In the genomic region with DNA sequence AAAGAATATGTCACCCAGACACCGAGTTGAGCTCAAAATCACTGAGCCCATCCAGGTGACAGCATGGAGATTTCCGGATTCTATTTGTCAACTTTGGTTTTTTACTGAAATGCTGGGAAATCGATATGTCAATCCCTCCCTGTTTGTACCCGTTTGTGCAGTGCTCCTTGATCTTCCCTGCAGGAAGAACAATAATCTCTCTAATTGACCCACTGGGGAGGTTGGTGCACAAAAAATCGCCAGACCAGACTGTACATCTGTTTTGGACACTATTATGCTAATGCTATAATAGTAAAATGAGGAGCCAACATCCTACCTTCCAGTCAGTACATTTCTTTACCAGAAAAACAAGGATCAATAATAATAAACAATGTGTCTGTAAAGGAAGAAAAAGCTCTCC, we compare ENCODE assay signal across 28 cellular contexts. TPM values are rescaled to one million over a fixed set of nuclear protein-coding genes. Genes with fewer than 3 reads are reported as not detected.
DNase-seq lines count a peak whose midpoint lies in the region; TF ChIP-seq lines count a peak whose summit lies in the region.
"Had no signal": no experiment of that assay in that cellular context is flagged by ENCODE, and none has a peak within 500 bp of the region (broad histone marks: within the 10 kb centered on the region; RNA-seq: fewer than 3 reads in every experiment).

No MANE protein-coding gene starts in this region.

- no peaks in the 10 kb centered on the region for H3K9me3 ChIP-seq in A673 (ENCODE audit: low read depth, low read length, poor library complexity, severe bottlenecking)
- H3K9me3 ChIP-seq: Caco-2, SJCRH30 had no signal

- POLR2A ChIA-PET in A673 (lab: Charles Lee; ENCODE audit: low non-redundant PET) = interaction anchor here (0.6 to 0.7 kb wide), 2 partner anchors 601 to 679 kb away, joined by 3 to 12 read pairs; no protein-coding TSS in a partner anchor

- DNase-seq in A673 (ENCODE audit: low spot score) (no peak), GM13977 (ENCODE audit: low spot score) (peak; percentile 15), cerebellar cortex (ENCODE audit: low spot score) (peak; percentile 43), retina (peak; percentile 45), posterior cingulate gyrus (no peak), DMS53 treated with DMSO at 0.1 percent for 48 hours (lab: John Stamatoyannopoulos, UW; ENCODE audit: unreplicated experiment) (no peak)
- no peak for DNase-seq in stimulated activated CD8-positive, alpha-beta memory T cell treated with anti-CD3 and anti-CD28 coated beads, Interleukin-4, amount 100 ng/mL, for 48 hours
- DNase-seq: Caco-2; CD8-positive, alpha-beta T cell; DMS79; EL; IMR-90; MM.1S; NCI-H1417; NCI-H1694; NCI-H2081; NCI-H2227 treated with DMSO at 0.1 percent for 48 hours; NCI-H526 treated with DMSO at 0.1 percent for 48 hours; NK-92 treated with Interleukin-12 subunit alpha and Interleukin-12 subunit beta, amount 100 ng/mL, for 24 hours; PC-3; SJCRH30; T-helper 1 cell had no signal

- peak overlapping the region; percentile 75 for H3K4me3 ChIP-seq in A673 (ENCODE audit: low read depth, low read length, poor library complexity, severe bottlenecking)
- H3K4me3 ChIP-seq: SJCRH30 had no signal

- peaks cover 61% of the 10 kb centered on the region for H3K36me3 ChIP-seq in A673 (ENCODE audit: insufficient read depth, low read length, poor library complexity, severe bottlenecking)
- H3K36me3 ChIP-seq: SJCRH30 had no signal

- peak overlapping the region; percentile 91 for H3K27ac ChIP-seq in A673 (ENCODE audit: low read depth, low read length, poor library complexity, severe bottlenecking)
- H3K27ac ChIP-seq: C4-2B, KMS-11, SJCRH30 had no signal

- no peaks in the 10 kb centered on the region for H3K27me3 ChIP-seq in A673 (replicated peaks; ENCODE audit: insufficient read depth, low read depth, low read length, poor library complexity)

- H3K4me1 ChIP-seq in A673 (ENCODE audit: insufficient read depth, low read length, poor library complexity, severe bottlenecking) = peaks cover 15% of the 10 kb centered on the region
- H3K4me1 ChIP-seq: Caco-2 had no signal

- intact Hi-C loops in A673 (cut with micrococcal nuclease; ENCODE audit: unreplicated experiment) = no loop called here
- intact Hi-C loops in posterior cingulate gyrus (cut with DNase I) = no loop called here

- TF ChIP-seq CTCF in A673 (conservative IDR thresholded peaks at IDR 0.05; ENCODE audit: low read depth, low read length) (no peak), GM13977 (IDR thresholded peaks at IDR 0.05; ENCODE audit: extremely low read depth, insufficient read depth, missing control alignments) (no peak)

- in situ Hi-C loops in GM13977 (cut with MboI; ENCODE audit: low pct_unique_long_range_greater_than_20kb, low sequenced_read_pairs, unreplicated experiment) = loop anchor here (25.0 kb wide), 1 partner anchor 447 kb away; no protein-coding TSS in a partner anchor

- no TSS peak for BruUV-seq in A673 (replicated peaks; lab: Mats Ljungman, UMichigan)

- CTCF ChIA-PET in A673 (lab: Charles Lee) = interaction anchor here (0.6 kb wide), 1 partner anchor 157 kb away, joined by 3 read pairs; no protein-coding TSS in a partner anchor

RNA-seq across cellular contexts. Expression of a gene that starts 1.8 kb away (rescaled TPM):
- total RNA-seq in A673 (2021) = 110 and 120 TPM in 2 replicates
- total RNA-seq: B cell; Caco-2; CD8-positive, alpha-beta T cell; H4; IMR-90; NCI-H460; PC-3; Right ventricle myocardium inferior; SJCRH30 had no signal

Comparison
In these comparisons a context has a peak if more than half of its experiments do, and no peak if none do; other contexts are left out.
1. DNase-seq: peak in GM13977 (single experiment), cerebellar cortex (single experiment) and retina (single experiment); none in A673 (single experiment), stimulated activated CD8-positive, alpha-beta memory T cell treated with anti-CD3 and anti-CD28 coated beads, Interleukin-4, amount 100 ng/mL, for 48 hours (single experiment), posterior cingulate gyrus (0 of 10) and DMS53 treated with DMSO at 0.1 percent for 48 hours (single experiment).